Comparison of ENCODE assay signal across 2 cellular contexts in the genomic region with DNA sequence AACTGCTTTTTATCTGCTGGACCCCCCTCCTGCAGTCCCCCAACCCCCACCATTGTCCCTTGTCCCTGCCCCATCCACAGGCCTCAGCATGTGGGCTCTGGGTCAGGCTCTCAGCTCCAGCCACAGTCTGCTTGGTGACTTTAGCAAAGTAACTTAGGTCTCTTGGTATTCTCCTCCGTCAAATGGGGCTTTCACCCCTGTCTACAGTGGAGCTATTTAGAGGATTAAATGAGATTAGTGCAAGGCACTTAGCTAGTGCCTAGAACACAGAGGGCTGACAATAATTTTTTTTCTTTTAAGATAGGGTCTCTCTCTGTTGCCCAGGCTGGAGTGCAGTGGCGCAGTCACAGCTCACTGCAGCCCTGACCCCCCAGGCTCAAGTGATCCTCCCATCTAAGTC.
TF ChIP-seq lines count a peak whose summit lies in the region.

No MANE protein-coding gene starts in this region.

TF ChIP-seq in GM23338, 12 proteins besides CTCF, POLR2A, EP300 and RAD21 (continues in another document):
- TF ChIP-seq ZNF462 (CRISPR knock-in tag; IDR thresholded peaks at IDR 0.05) = no peak
- TF ChIP-seq POLR2AphosphoS5 (IDR thresholded peaks at IDR 0.05; ENCODE audit: low read depth) = no peak
- TF ChIP-seq STAT1 (IDR thresholded peaks at IDR 0.05; ENCODE audit: unreplicated experiment) = no peak
- TF ChIP-seq NANOG (IDR thresholded peaks at IDR 0.05; ENCODE audit: borderline replicate concordance) = no peak
- TF ChIP-seq EZH2 (IDR thresholded peaks at IDR 0.05; ENCODE audit: low read depth, unreplicated experiment) = no peak
- TF ChIP-seq REST (IDR thresholded peaks at IDR 0.05; ENCODE audit: unreplicated experiment) = no peak
- TF ChIP-seq ZNF331 (CRISPR knock-in tag; IDR thresholded peaks at IDR 0.05; ENCODE audit: low read depth) = no peak
- no peak for TF ChIP-seq CREB1 (CRISPR knock-in tag; IDR thresholded peaks at IDR 0.05; ENCODE audit: low read depth)
- TF ChIP-seq EZH2phosphoT487 (IDR thresholded peaks at IDR 0.05; ENCODE audit: unreplicated experiment) = no peak
- no peak for TF ChIP-seq ZNF114 (CRISPR knock-in tag; IDR thresholded peaks at IDR 0.05)

TF ChIP-seq in H1, 55 proteins besides CTCF, POLR2A, EP300 and RAD21:
- no peak for TF ChIP-seq JUN (IDR thresholded peaks at IDR 0.05; ENCODE audit: low read depth, low read length)
- TF ChIP-seq USF2 (IDR thresholded peaks at IDR 0.05; ENCODE audit: low read length) = no peak
- TF ChIP-seq BRCA1 (IDR thresholded peaks at IDR 0.05; ENCODE audit: low read depth, low read length) = no peak
- TF ChIP-seq PHF8 (conservative IDR thresholded peaks at IDR 0.05; ENCODE audit: low read depth, low read length) = no peak
- no peak for TF ChIP-seq ATF2 (IDR thresholded peaks at IDR 0.05; ENCODE audit: low read length)
- TF ChIP-seq SRF (IDR thresholded peaks at IDR 0.05; ENCODE audit: low read depth, low read length) = no peak
- no peak for TF ChIP-seq GABPA (IDR thresholded peaks at IDR 0.05; ENCODE audit: borderline replicate concordance, insufficient read depth, low read length)
- no peak for TF ChIP-seq RFX5 (IDR thresholded peaks at IDR 0.05; ENCODE audit: borderline replicate concordance, low read depth, low read length)
- no peak for TF ChIP-seq CBX8 (IDR thresholded peaks at IDR 0.05; ENCODE audit: borderline replicate concordance, low read depth, low read length)
- TF ChIP-seq TAF7 (optimal IDR thresholded peaks at IDR 0.05; ENCODE audit: borderline replicate concordance, low read depth, low read length) = no peak
- TF ChIP-seq BACH1 (IDR thresholded peaks at IDR 0.05; ENCODE audit: low read length) = no peak
- no peak for TF ChIP-seq TBP (IDR thresholded peaks at IDR 0.05; ENCODE audit: low read depth, low read length)
TF ChIP-seq in H1: peak in this region for 0.
